9 cellular contexts compared by ENCODE assay signal in genomic region chr3:122629763-122630162, GRCh38. TPM values are rescaled to one million over a fixed set of nuclear protein-coding genes. Genes with fewer than 3 reads are reported as not detected.
"Had no signal": no experiment of that assay in that cellular context is flagged by ENCODE, and none has a peak within 500 bp of the region (broad histone marks: within the 10 kb centered on the region; RNA-seq: fewer than 3 reads in every experiment).

No MANE protein-coding gene starts in this region.

- FAIRE-seq: HTR-8/SVneo, K562 had no signal

- H3K4me2 ChIP-seq: KMS-11 had no signal

- H3K4me3 ChIP-seq: K562 had no signal

- H3K4me3 Mint-ChIP-seq: IgD-negative memory B cell had no signal

- H3K9ac ChIP-seq: KMS-11 had no signal

- H3K27me3 Mint-ChIP-seq: IgD-negative memory B cell had no signal

- DNase-seq: IMR-90, KBM-7, KG1 had no signal

- H3K9me3 Mint-ChIP-seq: IgD-negative memory B cell had no signal

- H3K27ac ChIP-seq: HL-60, KMS-11 had no signal

- ATAC-seq: K562 had no signal

RNA-seq across cellular contexts. Expression of gene PARP15, which starts 52.3 kb away (rescaled TPM):
- total RNA-seq: HT1080, IMR-90 had no signal
